Comparison of ENCODE assay signal across 11 cellular contexts in the genomic region with DNA sequence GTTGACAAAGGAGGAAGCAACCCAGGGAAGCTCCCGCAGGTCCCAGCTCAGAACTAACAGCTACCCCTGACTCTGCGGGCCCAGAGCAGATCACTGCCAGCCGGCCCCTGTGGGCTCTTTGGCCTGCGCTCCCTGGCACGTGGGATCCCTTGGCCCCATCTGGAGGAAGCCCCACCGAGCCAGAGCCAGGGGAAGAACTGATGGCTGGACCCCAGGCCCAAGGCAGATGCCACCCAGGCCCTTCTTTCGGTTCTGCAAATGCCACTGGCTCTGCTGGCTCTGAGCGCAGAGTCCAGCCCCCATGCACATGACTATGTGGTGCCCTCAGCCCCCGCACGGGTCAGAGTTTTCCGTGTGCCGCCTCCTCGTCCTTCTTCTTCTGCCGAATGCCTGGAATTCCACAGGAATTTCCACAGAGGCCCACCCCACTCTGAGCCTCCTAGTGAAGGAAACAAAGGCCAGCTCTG. TPM values are rescaled to one million over a fixed set of nuclear protein-coding genes. Genes with fewer than 3 reads are reported as not detected.
A peak's percentile ranks its signal among the peaks of the same experiment; 100 is the strongest.
DNase-seq lines count a peak whose midpoint lies in the region; ATAC-seq and TF ChIP-seq lines count a peak whose summit lies in the region.
"Had no signal": no experiment of that assay in that cellular context is flagged by ENCODE, and none has a peak within 500 bp of the region (broad histone marks: within the 10 kb centered on the region; RNA-seq: fewer than 3 reads in every experiment).

No MANE protein-coding gene starts in this region.

- H4K20me1 ChIP-seq in SK-N-SH (ENCODE audit: insufficient read depth): no peaks in the 10 kb centered on the region

- H2AFZ ChIP-seq in SK-N-SH (ENCODE audit: low read depth): peak overlapping the region; percentile 58; the same call in 1 of the 2 replicates
- H2AFZ ChIP-seq in trophoblast cell (ENCODE audit: insufficient read depth, low read length, poor library complexity): peak overlapping the region; percentile 32

- H3K79me2 ChIP-seq in SK-N-SH (ENCODE audit: insufficient read depth) (no peaks in the 10 kb centered on the region), trophoblast cell (ENCODE audit: control insufficient read depth, insufficient read depth, low read length, poor library complexity) (no peaks in the 10 kb centered on the region)

- H3K36me3 ChIP-seq in SK-N-SH (replicated peaks in 1 of 2; ENCODE audit: control insufficient read depth in 1 of 2, insufficient read depth in 2 of 2, low read length in 1 of 2) (no peaks in the 10 kb centered on the region), trophoblast cell (ENCODE audit: control insufficient read depth in 1 of 2, insufficient read depth in 2 of 2, low read length in 2 of 2) (no peaks in the 10 kb centered on the region)

- no peak for TF ChIP-seq RAD21 in SK-N-SH (IDR thresholded peaks at IDR 0.05; ENCODE audit: low read length)

- H3K23ac ChIP-seq in trophoblast cell (ENCODE audit: low read length): no peak overlapping the region

- H3K14ac ChIP-seq in trophoblast cell (ENCODE audit: low read length): peak overlapping the region; percentile 34

- H3K79me1 ChIP-seq in trophoblast cell (ENCODE audit: low read length): peaks cover 19% of the 10 kb centered on the region

- no peaks in the 10 kb centered on the region for H3F3A ChIP-seq in SK-N-SH (replicated peaks; ENCODE audit: insufficient read depth)

- CTCF ChIA-PET in SK-N-SH (lab: Yijun Ruan, JAX): interaction anchor here (1.3 kb wide), 1 partner anchor 236 kb away, joined by 3 read pairs; no protein-coding TSS in a partner anchor

- peak overlapping the region; percentile 59 for H4K8ac ChIP-seq in trophoblast cell (ENCODE audit: low read depth, low read length)

- peak overlapping the region; percentile 34 for H3K18ac ChIP-seq in trophoblast cell (ENCODE audit: low read length)

- intact Hi-C loops in Right ventricle myocardium superior (cut with DNase I): no loop called here

- H2BK12ac ChIP-seq in trophoblast cell (ENCODE audit: low read length): peak overlapping the region; percentile 50

- no peak for TF ChIP-seq EP300 in SK-N-SH (IDR thresholded peaks at IDR 0.05; ENCODE audit: borderline replicate concordance in 1 of 2, low read depth in 1 of 2, low read length in 1 of 2)

- H4K12ac ChIP-seq in trophoblast cell (ENCODE audit: low read depth, low read length): no peak overlapping the region

- H4K91ac ChIP-seq in trophoblast cell (ENCODE audit: low read depth, low read length): peak overlapping the region; percentile 93

- H3K9me3 ChIP-seq in SK-N-SH (no peaks in the 10 kb centered on the region), trophoblast cell (ENCODE audit: insufficient read depth, low read depth, low read length) (no peaks in the 10 kb centered on the region)

- POLR2A ChIA-PET in SK-N-SH (lab: Yijun Ruan, JAX): no interaction called here

- H3K9me2 ChIP-seq in SK-N-SH: no peaks in the 10 kb centered on the region

- ATAC-seq in Right ventricle myocardium superior (ENCODE audit: poor library complexity) (peak; percentile 40), GM21423 (IDR thresholded peaks at IDR 0.05; ENCODE audit: unreplicated experiment) (no peak), GM18517 (IDR thresholded peaks at IDR 0.05; ENCODE audit: unreplicated experiment) (no peak), HG02678 (IDR thresholded peaks at IDR 0.05; ENCODE audit: unreplicated experiment) (no peak)
- ATAC-seq: esophagus mucosa had no signal

- DNase-seq in AG20443 (ENCODE audit: low spot score) (peak; percentile 80), SK-N-SH (no peak), Right ventricle myocardium superior (peak; percentile 59), trophoblast cell (peak; percentile 89 to 95), DMS79 treated with DMSO at 0.1 percent for 48 hours (lab: John Stamatoyannopoulos, UW) (no peak)
- DNase-seq: activated CD4-positive, alpha-beta T cell treated with anti-CD3 and anti-CD28 coated beads, Interleukin-2, amount 50 U/mL, for 48 hours; NCI-H2081 treated with DMSO at 0.1 percent for 48 hours had no signal

- no peak overlapping the region for H3K4me2 ChIP-seq in SK-N-SH
- H3K4me2 ChIP-seq in trophoblast cell (ENCODE audit: low read length): no peak overlapping the region

- H2BK5ac ChIP-seq in trophoblast cell (ENCODE audit: low read depth, low read length, poor library complexity): peak overlapping the region; percentile 77

- H2AK5ac ChIP-seq in trophoblast cell (ENCODE audit: low read length): peak overlapping the region; percentile 26

- H3K4me1 ChIP-seq in SK-N-SH (ENCODE audit: control insufficient read depth in 1 of 2, insufficient read depth in 2 of 2, low read depth in 1 of 2, low read length in 1 of 2) (peaks cover 0 to 6% of the 10 kb centered on the region in 2 experiments; a peak in 1 of 4 replicates), trophoblast cell (ENCODE audit: control insufficient read depth in 1 of 2, insufficient read depth in 2 of 2, low read length in 2 of 2) (peaks cover 13 to 29% of the 10 kb centered on the region in 2 experiments)

- H2BK120ac ChIP-seq in trophoblast cell (ENCODE audit: insufficient read depth, low read length, poor library complexity): peak overlapping the region; percentile 49

- H3K27ac ChIP-seq in SK-N-SH (ENCODE audit: low read depth in 2 of 2, low read length in 1 of 2) (no peak overlapping the region), trophoblast cell (ENCODE audit: low read depth, low read length) (peak overlapping the region; percentile 55)

- no peak for TF ChIP-seq CTCF in SK-N-SH (IDR thresholded peaks at IDR 0.05)

- no peak overlapping the region for H3K4me3 ChIP-seq in SK-N-SH (ENCODE audit: low read depth in 2 of 2, low read length in 1 of 2)
- no peak overlapping the region for H3K4me3 ChIP-seq in trophoblast cell (ENCODE audit: low read depth, low read length)

- H3K9ac ChIP-seq in SK-N-SH: no peak overlapping the region
- H3K9ac ChIP-seq in trophoblast cell (ENCODE audit: low read length): no peak overlapping the region

- H3K27me3 ChIP-seq in SK-N-SH (ENCODE audit: insufficient read depth) (no peaks in the 10 kb centered on the region), trophoblast cell (ENCODE audit: insufficient read depth, low read length) (no peaks in the 10 kb centered on the region)

- peak overlapping the region; percentile 16 for H3K4ac ChIP-seq in trophoblast cell (ENCODE audit: low read depth, low read length)

- WGBS in SK-N-SH (ENCODE audit: low lambda C conversion rate): 59% methylated on average over 8 of the region's 14 CpGs
- no CpG with 5 or more reads among the region's 14 CpGs for WGBS in trophoblast cell (ENCODE audit: extremely low coverage, insufficient coverage, insufficient read length)

TF ChIP-seq in SK-N-SH, 30 proteins besides CTCF, POLR2A, EP300 and RAD21:
- TF ChIP-seq TEAD4 (IDR thresholded peaks at IDR 0.05; ENCODE audit: borderline replicate concordance, insufficient read depth): 0 out of 2 replicates have a peak, but pooled peaks have one; percentile 26
- TF ChIP-seq EZH2phosphoT487 (IDR thresholded peaks at IDR 0.05; ENCODE audit: borderline replicate concordance, low read depth): no peak

RNA-seq across cellular contexts. Expression of a gene that starts 35.8 kb away (rescaled TPM):
- polyA plus RNA-seq in SK-N-SH (2012; rRNA removed): 15.4 and 15.8 TPM in 2 replicates
- 12.8 and 15.4 TPM in 2 replicates for polyA plus RNA-seq in SK-N-SH (2012; cell fraction: cytosol; rRNA removed)
- polyA plus RNA-seq in SK-N-SH (2012; cell fraction: nucleus; rRNA removed): 7.2 and 10.5 TPM in 2 replicates
- total RNA-seq in Right ventricle myocardium superior: 28.3 TPM
- 29.9 and 30.4 TPM in 2 replicates for polyA plus RNA-seq in trophoblast cell (2013)

RNA-seq across cellular contexts. Expression of a gene that starts 45.8 kb away (rescaled TPM):
- 26.6 and 45.7 TPM in 2 replicates for polyA plus RNA-seq in SK-N-SH (2012; rRNA removed)
- polyA plus RNA-seq in SK-N-SH (2012; cell fraction: cytosol; rRNA removed): 30.2 and 34.1 TPM in 2 replicates
- 12.8 and 22.5 TPM in 2 replicates for polyA plus RNA-seq in SK-N-SH (2012; cell fraction: nucleus; rRNA removed)
- total RNA-seq in Right ventricle myocardium superior: 74.3 TPM
- polyA plus RNA-seq in trophoblast cell (2013): 110 and 113 TPM in 2 replicates

Comparison
In these comparisons a context has a peak if more than half of its experiments do, and no peak if none do; other contexts are left out.
1. DNase-seq: peak in AG20443 (single experiment), Right ventricle myocardium superior (single experiment) and trophoblast cell (2 of 2); none in SK-N-SH (single experiment) and DMS79 treated with DMSO at 0.1 percent for 48 hours (single experiment).